ENCODE assay signal across 20 cellular contexts in the genomic region with DNA sequence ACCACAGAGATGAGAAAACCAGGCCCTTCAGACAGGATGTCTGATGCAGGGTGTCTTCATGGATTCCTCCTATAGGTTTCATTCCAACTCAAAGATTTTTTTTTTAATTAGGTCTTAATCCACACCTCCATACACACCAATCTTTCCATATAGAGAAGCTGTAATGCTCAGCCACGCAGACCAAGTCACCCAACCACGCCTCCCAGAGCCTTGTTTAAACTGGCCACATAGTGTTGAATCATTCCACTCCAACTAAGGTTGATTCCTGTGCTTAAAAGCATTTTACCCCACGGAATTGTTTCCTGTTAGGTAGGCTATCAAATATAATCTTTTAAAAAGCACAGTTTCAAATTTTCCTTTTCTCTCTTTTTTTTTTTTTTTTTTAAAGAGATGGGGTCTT.
"Had no signal": no experiment of that assay in that cellular context is flagged by ENCODE, and none has a peak within 500 bp of the region (broad histone marks: within the 10 kb centered on the region; RNA-seq: fewer than 3 reads in every experiment).

No MANE protein-coding gene starts in this region.

- ATAC-seq: gastrocnemius medialis; heart left ventricle; naive thymus-derived CD8-positive, alpha-beta T cell had no signal

- H3K4me1 ChIP-seq: right atrium auricular region, thyroid gland had no signal

- DNase-seq: activated CD4-positive, alpha-beta T cell treated with anti-CD3 and anti-CD28 coated beads for 4 hours; activated CD4-positive, alpha-beta T cell treated with anti-CD3 and anti-CD28 coated beads, Interleukin-2, amount 50 U/mL, for 48 hours; activated CD4-positive, CD25-positive, alpha-beta regulatory T cell; activated CD8-positive, alpha-beta memory T cell treated with anti-CD3 and anti-CD28 coated beads, Interleukin-2, amount 50 U/mL, for 48 hours; activated naive CD4-positive, alpha-beta T cell treated with Interleukin-2 at 50 U/mL for 16 hours; activated T-cell treated with anti-CD3 and anti-CD28 coated beads, Interleukin-2, amount 50 U/mL, for 48 hours; amygdala; erythroblast; gastrocnemius medialis; heart left ventricle; islet precursor cell; naive thymus-derived CD8-positive, alpha-beta T cell; stimulated activated CD4-positive, alpha-beta T cell treated with anti-CD3 and anti-CD28 coated beads, Interleukin-4, amount 100 ng/mL, for 24 hours; substantia nigra; T1000; thyroid gland had no signal

- H3K27me3 ChIP-seq: cardiac muscle cell, gastrocnemius medialis, heart left ventricle, right atrium auricular region, thyroid gland had no signal

- H3K36me3 ChIP-seq: cardiac muscle cell, gastrocnemius medialis, heart left ventricle, right atrium auricular region, thyroid gland had no signal

- H3K27ac ChIP-seq: cardiac muscle cell, gastrocnemius medialis, heart left ventricle, right atrium auricular region, thyroid gland had no signal

- H3K9me3 ChIP-seq: gastrocnemius medialis, heart left ventricle, right atrium auricular region, thyroid gland had no signal

- H3K4me3 ChIP-seq: cardiac muscle cell, gastrocnemius medialis, heart left ventricle, lung, right atrium auricular region, thyroid gland had no signal

- FAIRE-seq: endometrium had no signal
